In genomic region chr14:53347046-53347445, GRCh38 we compare ENCODE assay signal across 28 cellular contexts.
A peak's percentile ranks its signal among the peaks of the same experiment; 100 is the strongest.
DNase-seq lines count a peak whose midpoint lies in the region; ATAC-seq, FAIRE-seq and TF ChIP-seq lines count a peak whose summit lies in the region.
"Had no signal": no experiment of that assay in that cellular context is flagged by ENCODE, and none has a peak within 500 bp of the region (broad histone marks: within the 10 kb centered on the region; RNA-seq: fewer than 3 reads in every experiment).

No MANE protein-coding gene starts in this region.

- intact Hi-C loops in PC-3 (cut with micrococcal nuclease) (no loop called here), spleen (cut with DNase I; ENCODE audit: low total_unique reads) (no loop called here)

- DNase-seq in H7 (peak; percentile 32), PC-3 (no peak), keratinocyte (ENCODE audit: low read depth, low spot score) (no peak), renal cortical epithelial cell (ENCODE audit: low read depth) (peak; percentile 40), NCI-H774 (lab: John Stamatoyannopoulos, UW) (no peak), islet precursor cell (no peak), spleen (no peak), AG08395 (ENCODE audit: low spot score) (no peak)
- DNase-seq: Calu3; CD8-positive, alpha-beta T cell; DMS53; Karpas-422; MG63; NCI-H1105; NCI-H1694 treated with DMSO at 0.1 percent for 48 hours; NCI-H2107; NCI-H510A treated with DMSO at 0.1 percent for 48 hours; NCI-H82; PC-9; SIG-M5 had no signal

- H3K27me3 ChIP-seq in H7 (ENCODE audit: control insufficient read depth, insufficient read depth, low read length) (no peaks in the 10 kb centered on the region), PC-3 (ENCODE audit: low read length) (no peaks in the 10 kb centered on the region), keratinocyte (ENCODE audit: control insufficient read depth, extremely low read depth, insufficient read depth, low read length) (no peaks in the 10 kb centered on the region), spleen (replicated peaks in 1 of 7) (no peaks in the 10 kb centered on the region)
- H3K27me3 ChIP-seq: BLaER1, MG63 had no signal

- no peaks in the 10 kb centered on the region for H3K9me1 ChIP-seq in keratinocyte (ENCODE audit: control insufficient read depth, extremely low read depth, insufficient read depth, low read length)

- H3K79me2 ChIP-seq in PC-3 (ENCODE audit: low read length) (no peaks in the 10 kb centered on the region), keratinocyte (ENCODE audit: control insufficient read depth, insufficient read depth, low read length) (no peaks in the 10 kb centered on the region)

- CTCF ChIA-PET in PC-3 (lab: Charles Lee), result no interaction called here

- no peak for FAIRE-seq in keratinocyte (lab: Jason Lieb, UNC)
- FAIRE-seq: A204.1, GM12892, GM18507, H54 had no signal

- H3K9ac ChIP-seq in PC-3 (ENCODE audit: low read length) (no peak overlapping the region), keratinocyte (ENCODE audit: control insufficient read depth, extremely low read depth, insufficient read depth, low read length) (no peak overlapping the region)
- H3K9ac ChIP-seq: BLaER1 had no signal

- 62 to 94% (median 78%) methylated on average over 4 of the region's 4 CpGs for WGBS in spleen, 5 donors

- no peaks in the 10 kb centered on the region for H3K4me1 ChIP-seq in PC-3 (ENCODE audit: insufficient read depth, low read length)
- no peaks in the 10 kb centered on the region for H3K4me1 ChIP-seq in keratinocyte (ENCODE audit: control insufficient read depth, extremely low read depth, insufficient read depth, low read length)
- H3K4me1 ChIP-seq in spleen, result no peaks in the 10 kb centered on the region
- H3K4me1 ChIP-seq: BLaER1 had no signal

- no peaks in the 10 kb centered on the region for H3F3A ChIP-seq in PC-3 (ENCODE audit: low read length, unreplicated experiment)

- POLR2A ChIA-PET in PC-3 (lab: Charles Lee; ENCODE audit: unreplicated experiment), result no interaction called here

- H3K36me3 ChIP-seq in H7 (replicated peaks; ENCODE audit: control insufficient read depth, insufficient read depth, low read length) (no peaks in the 10 kb centered on the region), PC-3 (ENCODE audit: low read depth, low read length) (no peaks in the 10 kb centered on the region), keratinocyte (ENCODE audit: control insufficient read depth in 2 of 2, extremely low read depth in 1 of 2, insufficient read depth in 2 of 2, low read length in 2 of 2) (no peaks in the 10 kb centered on the region), spleen (no peaks in the 10 kb centered on the region)
- H3K36me3 ChIP-seq: BLaER1, MG63 had no signal

- peak; percentile 35; the same call in 1 of the 2 replicates for ATAC-seq in PC-3
- ATAC-seq: CD8-positive, alpha-beta T cell; SK-N-SH treated with all-trans-retinoic acid at 6 μM for 48 hours had no signal

- H3K9me3 ChIP-seq in PC-3 (ENCODE audit: low read length) (no peaks in the 10 kb centered on the region), keratinocyte (ENCODE audit: control insufficient read depth, low read depth, low read length) (no peaks in the 10 kb centered on the region), spleen (no peaks in the 10 kb centered on the region)
- H3K9me3 ChIP-seq: BLaER1, MG63 had no signal

- no peaks in the 10 kb centered on the region for H3K9me2 ChIP-seq in PC-3 (replicated peaks; ENCODE audit: low read length)

- H3K27ac ChIP-seq in PC-3 (ENCODE audit: low read length) (no peak overlapping the region), keratinocyte (ENCODE audit: control insufficient read depth, insufficient read depth, low read length) (no peak overlapping the region), spleen (no peak overlapping the region)
- H3K27ac ChIP-seq: BLaER1, HL-60, PC-9, RWPE1 had no signal

- no peak overlapping the region for H2AFZ ChIP-seq in PC-3 (ENCODE audit: low read length)
- peak overlapping the region; percentile 12 for H2AFZ ChIP-seq in keratinocyte (ENCODE audit: control insufficient read depth, low read length)
- H2AFZ ChIP-seq: PC-9 had no signal

- H3K4me3 ChIP-seq in H7 (ENCODE audit: insufficient read depth, low read depth, low read length) (no peak overlapping the region), PC-3 (ENCODE audit: low read length) (no peak overlapping the region), keratinocyte (ENCODE audit: control insufficient read depth in 2 of 3, extremely low read depth in 1 of 3, insufficient read depth in 2 of 3, low read depth in 1 of 3, low read length in 3 of 3) (no peak overlapping the region), spleen (no peak overlapping the region)
- H3K4me3 ChIP-seq: BLaER1, MG63, PC-9 had no signal

- H3K4me2 ChIP-seq in PC-3 (ENCODE audit: low read length) (no peak overlapping the region), keratinocyte (ENCODE audit: control insufficient read depth, extremely low read depth, insufficient read depth, low read depth, low read length) (no peak overlapping the region)
- H3K4me2 ChIP-seq: BLaER1, PC-9 had no signal

- dilution Hi-C loops in keratinocyte (cut with MboI; ENCODE audit: extremely low pct_ligation_motif_present, low sequenced_read_pairs), result no loop called here

- H4K20me1 ChIP-seq in PC-3 (ENCODE audit: low read length) (no peaks in the 10 kb centered on the region), keratinocyte (ENCODE audit: control insufficient read depth, extremely low read depth, insufficient read depth, low read length) (no peaks in the 10 kb centered on the region)
- H4K20me1 ChIP-seq: BLaER1 had no signal

- no peak for TF ChIP-seq POLR2A in spleen (IDR thresholded peaks at IDR 0.05)

- BruUV-seq in PC-3 (replicated peaks; lab: Mats Ljungman, UMichigan), result no TSS peak

- TF ChIP-seq CTCF in PC-3 (conservative IDR thresholded peaks at IDR 0.05; ENCODE audit: low read depth, low read length), result no peak
- no peak for TF ChIP-seq CTCF in keratinocyte (optimal IDR thresholded peaks at IDR 0.05 in 1 of 3, IDR thresholded peaks at IDR 0.05 in 1 of 3, conservative IDR thresholded peaks at IDR 0.05 in 1 of 3; ENCODE audit: extremely low read depth in 1 of 3, insufficient read depth in 2 of 3, low read length in 3 of 3)
- TF ChIP-seq CTCF in spleen (IDR thresholded peaks at IDR 0.05 in 8 of 11, conservative IDR thresholded peaks at IDR 0.05 in 3 of 11), result no peak

Comparison
In these comparisons a context has a peak if more than half of its experiments do, and no peak if none do; other contexts are left out.
1. DNase-seq: peak in H7 (single experiment) and renal cortical epithelial cell (single experiment); none in PC-3 (single experiment), keratinocyte (single experiment), NCI-H774 (single experiment), islet precursor cell (single experiment), spleen (single experiment) and AG08395 (single experiment).